8 cellular contexts compared by ENCODE assay signal in the genomic region with DNA sequence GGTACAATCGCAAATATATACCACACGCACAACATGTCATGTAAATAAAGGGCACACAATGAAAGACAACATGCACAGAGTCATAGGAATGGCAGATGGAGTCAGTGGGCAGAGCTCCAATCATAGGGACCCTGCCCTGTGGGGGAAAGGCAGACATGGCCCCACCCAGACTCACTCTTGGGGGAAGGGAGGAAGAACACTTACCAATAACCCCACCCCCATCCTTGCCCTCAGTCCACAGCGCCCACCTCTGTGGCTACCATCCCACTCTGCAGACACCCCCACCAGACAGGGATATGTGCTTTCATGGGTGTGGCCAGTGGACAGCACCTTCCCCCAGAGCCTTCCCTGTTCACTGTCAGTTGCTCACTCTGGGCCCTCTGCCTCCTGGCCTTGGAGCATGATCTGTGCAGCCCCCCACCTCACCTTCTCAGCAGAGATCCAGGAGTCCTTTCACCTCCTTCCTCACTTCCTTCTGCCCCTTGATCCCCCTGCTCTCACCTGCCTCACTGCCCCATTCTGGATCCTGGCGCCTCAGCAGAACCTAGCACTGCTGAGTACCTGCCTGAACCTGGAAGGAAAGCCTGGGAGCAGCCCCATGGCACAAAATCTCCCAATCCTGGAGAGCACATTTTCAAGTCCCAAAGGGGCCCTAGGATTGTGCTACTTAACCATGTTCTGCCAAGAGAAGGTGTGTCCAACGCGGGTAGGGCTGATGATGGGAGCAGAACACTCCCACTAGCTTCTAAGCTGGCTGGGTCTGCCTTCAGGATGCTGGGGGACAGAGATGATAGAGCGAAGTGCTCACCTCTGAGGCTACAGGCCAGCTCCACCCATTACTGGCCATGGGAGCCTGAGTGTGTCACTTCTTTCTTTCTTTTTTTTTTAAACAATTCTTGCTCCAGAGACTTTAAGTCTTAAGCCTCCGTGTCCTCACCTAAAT. TPM values are rescaled to one million over a fixed set of nuclear protein-coding genes. Genes with fewer than 3 reads are reported as not detected.
DNase-seq lines count a peak whose midpoint lies in the region; ATAC-seq, FAIRE-seq and TF ChIP-seq lines count a peak whose summit lies in the region.

No MANE protein-coding gene starts in this region.

- peak overlapping the region; percentile 77 for H2AFZ ChIP-seq in K562 (ENCODE audit: low read depth, low read length)

- no peaks in the 10 kb centered on the region for H3K9me1 ChIP-seq in K562 (ENCODE audit: control insufficient read depth, insufficient read depth, low read length)

- no TSS peak for BruUV-seq in K562 (replicated peaks; lab: Mats Ljungman, UMichigan)

- H3K36me3 ChIP-seq in K562 (ENCODE audit: control insufficient read depth, insufficient read depth, low read length) = peaks cover 34% of the 10 kb centered on the region
- H3K36me3 ChIP-seq in rectal smooth muscle tissue (ENCODE audit: control insufficient read depth, insufficient read depth, low read length) = peaks cover 1% of the 10 kb centered on the region
- H3K36me3 ChIP-seq in upper lobe of right lung = no peaks in the 10 kb centered on the region

- H3K4me2 ChIP-seq in K562 (ENCODE audit: insufficient read depth, low read length) = peak overlapping the region; percentile 98

- TF ChIP-seq CTCF in K562 (IDR thresholded peaks at IDR 0.05 in 2 of 3, conservative IDR thresholded peaks at IDR 0.05 in 1 of 3; ENCODE audit: insufficient read depth in 2 of 3, low read depth in 1 of 3, low read length in 3 of 3) (no peak), upper lobe of right lung (IDR thresholded peaks at IDR 0.05) (no peak)

- TF ChIP-seq RAD21 in K562 (CRISPR knock-in tag; conservative IDR thresholded peaks at IDR 0.05 in 1 of 2, IDR thresholded peaks at IDR 0.05 in 1 of 2) = no peak

- H3K4me1 ChIP-seq in K562 (replicated peaks in 1 of 2; ENCODE audit: control insufficient read depth in 2 of 2, insufficient read depth in 2 of 2, low read length in 2 of 2) (peaks cover 54 to 56% of the 10 kb centered on the region in 2 experiments), rectal smooth muscle tissue (ENCODE audit: control insufficient read depth, insufficient read depth, low read length) (no peaks in the 10 kb centered on the region), upper lobe of right lung (no peaks in the 10 kb centered on the region)

- in situ Hi-C loops in K562 (cut with MboI) = no loop called here

- no peaks in the 10 kb centered on the region for H4K20me1 ChIP-seq in K562 (replicated peaks; ENCODE audit: control insufficient read depth, insufficient read depth, low read length)

- POLR2A ChIA-PET in K562 (lab: Yijun Ruan, JAX) = interaction anchor here (0.5 to 15.5 kb wide), 10 partner anchors 9 to 68 kb away, joined by 3 to 464 read pairs (median 5); no protein-coding TSS in a partner anchor

- H3K27ac ChIP-seq in K562 (ENCODE audit: extremely low read depth, low read depth, low read length) (peak overlapping the region; percentile 94), rectal smooth muscle tissue (ENCODE audit: low read depth, low read length) (no peak overlapping the region), upper lobe of right lung (no peak overlapping the region)

- peaks cover 49% of the 10 kb centered on the region for H3K79me2 ChIP-seq in K562 (ENCODE audit: control insufficient read depth, insufficient read depth, low read length)

- H3K27me3 ChIP-seq in K562 (ENCODE audit: control insufficient read depth in 2 of 2, insufficient read depth in 2 of 2, low read length in 2 of 2) = no peaks in the 10 kb centered on the region; a peak in 1 of 5 replicates
- H3K27me3 ChIP-seq in rectal smooth muscle tissue (ENCODE audit: control insufficient read depth, insufficient read depth, low read length) = no peaks in the 10 kb centered on the region
- no peaks in the 10 kb centered on the region for H3K27me3 ChIP-seq in upper lobe of right lung

- peak; percentile 42 for ATAC-seq in K562
- ATAC-seq in upper lobe of right lung = no peak

- DNase-seq in NCI-H2029 treated with DMSO at 0.1 percent for 48 hours (lab: John Stamatoyannopoulos, UW) = peak; percentile 35
- DNase-seq in NCI-H2029 (lab: John Stamatoyannopoulos, UW) = no peak
- peak; percentile 58 for DNase-seq in NCI-H2171 treated with DMSO at 0.1 percent for 48 hours (lab: John Stamatoyannopoulos, UW)
- peak; percentile 88 to 91 (median 88) for DNase-seq in K562 (ENCODE audit: extremely low read depth in 1 of 4, low spot score in 3 of 4)
- no peak for DNase-seq in upper lobe of right lung
- no peak for DNase-seq in nucleus accumbens (lab: John Stamatoyannopoulos, UW)
- DNase-seq in stimulated activated CD4-positive, alpha-beta T cell treated with anti-CD3 and anti-CD28 coated beads, Interleukin-4, amount 100 ng/mL, for 4 hours = no peak

- 25% methylated on average over 8 of the region's 8 CpGs for WGBS in K562 (ENCODE audit: insufficient coverage, low coverage, missing lambda C conversion rate)

- peak; percentile 26; the same call in 1 of the 2 replicates for TF ChIP-seq EP300 in K562 (IDR thresholded peaks at IDR 0.05; ENCODE audit: low read length)

- FAIRE-seq in K562 (lab: Jason Lieb, UNC) = peak; percentile 75

- CTCF ChIA-PET in K562 (lab: Yijun Ruan, JAX; ENCODE audit: low intra/inter-chr PET ratio) = interaction anchor here (0.7 kb wide), 1 partner anchor 18 kb away, joined by 4 read pairs; no protein-coding TSS in a partner anchor

- intact Hi-C loops in K562 (cut with micrococcal nuclease) = loop anchor here (1.0 to 10.0 kb wide), 2 partner anchors 19 to 196 kb away; partner anchors contain the start of gene CNTRL
- intact Hi-C loops in upper lobe of right lung (cut with DNase I) = loop anchor here (10.0 kb wide), 1 partner anchor 56 kb away; no protein-coding TSS in a partner anchor

- H3K9me3 ChIP-seq in K562 (replicated peaks; ENCODE audit: control insufficient read depth, insufficient read depth, low read depth, low read length) = no peaks in the 10 kb centered on the region
- no peaks in the 10 kb centered on the region for H3K9me3 ChIP-seq in upper lobe of right lung

- H3K9ac ChIP-seq in K562 (ENCODE audit: insufficient read depth in 1 of 2, low read depth in 2 of 2, low read length in 2 of 2) (peak overlapping the region; percentile 83 to 89), rectal smooth muscle tissue (ENCODE audit: low read length) (no peak overlapping the region)

- H3K4me3 ChIP-seq in K562 (peak overlapping the region; percentile 56), rectal smooth muscle tissue (ENCODE audit: low read length) (peak overlapping the region; percentile 78), upper lobe of right lung (no peak overlapping the region)

- no peak for TF ChIP-seq POLR2A in K562 (conservative IDR thresholded peaks at IDR 0.05)

RNA-seq across cellular contexts. Expression of gene PHF19, which starts 1.5 kb away (rescaled TPM):
- 622 and 1,187 TPM in 2 replicates for total RNA-seq in K562 (2011; cell fraction: chromatin; rRNA removed; ENCODE audit: low replicate concordance)
- total RNA-seq in K562 (2011; cell fraction: nucleolus; rRNA removed) = 570 and 625 TPM in 2 replicates
- 592 and 663 TPM in 2 replicates for total RNA-seq in K562 (2011; cell fraction: nucleoplasm; rRNA removed)
- total RNA-seq in K562 (2014; rRNA removed) (255 and 312 TPM in 2 replicates), K562 (2014; rRNA removed; fragmentation: Illumina TruSeq; extraction: Trizol) (191 and 211 TPM in 2 replicates), K562 (2015; rRNA removed; fragmentation: Illumina TruSeq; extraction: Trizol) (240 and 241 TPM in 2 replicates), K562 (2021) (372 and 373 TPM in 2 replicates), upper lobe of right lung (19.0 TPM)
- polyA plus RNA-seq in K562 (2011; rRNA removed) (403 and 414 TPM in 2 replicates), K562 (2014; fragmentation: Illumina TruSeq; extraction: Trizol) (292 and 365 TPM in 2 replicates), K562 (2014; fragmentation: Nextera tagmentation; extraction: Ambion mirVana) (100 to 1,000 TPM in 1 of 2 experiments, 10 to 100 TPM in 1; 95.8 to 140 TPM), K562 (2014; rRNA removed) (312 TPM in 2 replicates)
- polyA plus RNA-seq in K562 (2011; cell fraction: cytosol; rRNA removed) = 475 and 721 TPM in 2 replicates
- polyA plus RNA-seq in K562 (2011; cell fraction: nucleus; rRNA removed) = 1,109 and 1,436 TPM in 2 replicates
- polyA plus RNA-seq in K562 (2012) = 275 and 342 TPM in 2 replicates
- 333 and 440 TPM in 2 replicates for polyA minus RNA-seq in K562 (2011; rRNA and poly(A)+ RNA removed)
- 286 and 300 TPM in 2 replicates for polyA minus RNA-seq in K562 (2011; cell fraction: cytosol; rRNA and poly(A)+ RNA removed)
- polyA minus RNA-seq in K562 (2011; cell fraction: nucleus; rRNA and poly(A)+ RNA removed) = 297 and 330 TPM in 2 replicates

RNA-seq across cellular contexts. Expression of gene PSMD5, which starts 35.7 kb away (rescaled TPM):
- total RNA-seq in K562 (2011; cell fraction: chromatin; rRNA removed; ENCODE audit: low replicate concordance) = 59.3 and 197 TPM in 2 replicates
- total RNA-seq in K562 (2011; cell fraction: nucleolus; rRNA removed) = 30.2 and 45.4 TPM in 2 replicates
- total RNA-seq in K562 (2011; cell fraction: nucleoplasm; rRNA removed) = 90.6 and 121 TPM in 2 replicates
- total RNA-seq in K562 (2014; rRNA removed) = 51.0 and 55.3 TPM in 2 replicates
- total RNA-seq in K562 (2014; rRNA removed; fragmentation: Illumina TruSeq; extraction: Trizol) = 76.3 and 83.0 TPM in 2 replicates
- 65.1 and 72.5 TPM in 2 replicates for total RNA-seq in K562 (2015; rRNA removed; fragmentation: Illumina TruSeq; extraction: Trizol)
- total RNA-seq in K562 (2021) = 136 and 148 TPM in 2 replicates
- 107 and 148 TPM in 2 replicates for polyA plus RNA-seq in K562 (2011; rRNA removed)
- 39.0 and 70.9 TPM in 2 replicates for polyA plus RNA-seq in K562 (2011; cell fraction: cytosol; rRNA removed)
- 34.5 and 37.0 TPM in 2 replicates for polyA plus RNA-seq in K562 (2011; cell fraction: nucleus; rRNA removed)
- polyA plus RNA-seq in K562 (2012) = 54.7 and 61.5 TPM in 2 replicates
- 90.1 and 114 TPM in 2 replicates for polyA plus RNA-seq in K562 (2014; fragmentation: Illumina TruSeq; extraction: Trizol)
- 10 to 100 TPM; 46.4 to 60.9 TPM for polyA plus RNA-seq in K562 (2014; fragmentation: Nextera tagmentation; extraction: Ambion mirVana)
- 89.4 and 95.6 TPM in 2 replicates for polyA plus RNA-seq in K562 (2014; rRNA removed)
- 115 and 116 TPM in 2 replicates for polyA minus RNA-seq in K562 (2011; rRNA and poly(A)+ RNA removed)
- 48.7 and 58.2 TPM in 2 replicates for polyA minus RNA-seq in K562 (2011; cell fraction: cytosol; rRNA and poly(A)+ RNA removed)
- 28.4 and 53.9 TPM in 2 replicates for polyA minus RNA-seq in K562 (2011; cell fraction: nucleus; rRNA and poly(A)+ RNA removed)
- 38.2 TPM for total RNA-seq in upper lobe of right lung

RNA-seq across cellular contexts. Expression of gene TRAF1, which starts 48.1 kb away (rescaled TPM):
- 2.6 and 5.9 TPM in 2 replicates for total RNA-seq in K562 (2011; cell fraction: chromatin; rRNA removed; ENCODE audit: low replicate concordance)
- total RNA-seq in K562 (2011; cell fraction: nucleolus; rRNA removed) = 3.0 and 4.3 TPM in 2 replicates
- total RNA-seq in K562 (2011; cell fraction: nucleoplasm; rRNA removed) = 2.1 and 2.3 TPM in 2 replicates
- total RNA-seq in K562 (2014; rRNA removed) (not detected in 2 replicates), K562 (2014; rRNA removed; fragmentation: Illumina TruSeq; extraction: Trizol) (0.04 TPM in 1 of 2 replicates, not detected in the other), K562 (2015; rRNA removed; fragmentation: Illumina TruSeq; extraction: Trizol) (0.04 TPM in 1 of 2 replicates, not detected in the other), K562 (2021) (0.38 and 0.47 TPM in 2 replicates), upper lobe of right lung (6.0 TPM)
- polyA plus RNA-seq in K562 (2011; rRNA removed) (0.37 and 1.1 TPM in 2 replicates), K562 (2014; fragmentation: Illumina TruSeq; extraction: Trizol) (0.06 and 0.12 TPM in 2 replicates), K562 (2014; fragmentation: Nextera tagmentation; extraction: Ambion mirVana) (under 1 TPM in 1 of 2 experiments, not detected in 1; 0.01 TPM), K562 (2014; rRNA removed) (0.01 and 0.03 TPM in 2 replicates)
- 0.29 and 1.3 TPM in 2 replicates for polyA plus RNA-seq in K562 (2011; cell fraction: cytosol; rRNA removed)
- polyA plus RNA-seq in K562 (2011; cell fraction: nucleus; rRNA removed) = 0.18 and 1.4 TPM in 2 replicates
- polyA plus RNA-seq in K562 (2012) = 0.13 and 0.18 TPM in 2 replicates
- 1.3 and 3.1 TPM in 2 replicates for polyA minus RNA-seq in K562 (2011; rRNA and poly(A)+ RNA removed)
- polyA minus RNA-seq in K562 (2011; cell fraction: cytosol; rRNA and poly(A)+ RNA removed) = 0.76 TPM in 1 of 2 replicates, not detected in the other
- 0.89 and 2.3 TPM in 2 replicates for polyA minus RNA-seq in K562 (2011; cell fraction: nucleus; rRNA and poly(A)+ RNA removed)

Comparison
In these comparisons a context has a peak if more than half of its experiments do, and no peak if none do; other contexts are left out.
1. DNase-seq: peak in NCI-H2029 treated with DMSO at 0.1 percent for 48 hours (single experiment), NCI-H2171 treated with DMSO at 0.1 percent for 48 hours (single experiment) and K562 (4 of 4); none in NCI-H2029 (single experiment), upper lobe of right lung (single experiment), nucleus accumbens (0 of 56) and stimulated activated CD4-positive, alpha-beta T cell treated with anti-CD3 and anti-CD28 coated beads, Interleukin-4, amount 100 ng/mL, for 4 hours (0 of 2).